17 cellular contexts compared by ENCODE assay signal in genomic region chr19:10998045-10998533, GRCh38. TPM values are rescaled to one million over a fixed set of nuclear protein-coding genes. Genes with fewer than 3 reads are reported as not detected.
DNase-seq lines count a peak whose midpoint lies in the region; ATAC-seq and TF ChIP-seq lines count a peak whose summit lies in the region.
"Had no signal": no experiment of that assay in that cellular context is flagged by ENCODE, and none has a peak within 500 bp of the region (broad histone marks: within the 10 kb centered on the region; RNA-seq: fewer than 3 reads in every experiment).

No MANE protein-coding gene starts in this region.

- H3K4me3 ChIP-seq in astrocyte of the spinal cord (ENCODE audit: low read depth, low read length) (no peak overlapping the region), thyroid gland (replicated peaks in 1 of 3) (no peak overlapping the region)
- H3K4me3 ChIP-seq: breast epithelium, sigmoid colon, vagina had no signal

- peak; percentile 91 for ATAC-seq in left lobe of liver
- no peak for ATAC-seq in HG02642 (IDR thresholded peaks at IDR 0.05; ENCODE audit: poor library complexity, unreplicated experiment)
- ATAC-seq: natural killer cell; stimulated activated naive B cell treated with anti-CD40 and anti-IgM and Interleukin-4, amounts not matched to agents 10 μg/mL and 1 μg/mL and 100 μg/mL, for 72 hours had no signal

- intact Hi-C loops in thyroid gland (cut with DNase I) = no loop called here

- H3K27ac ChIP-seq in thyroid gland = no peak overlapping the region
- H3K27ac ChIP-seq: breast epithelium, sigmoid colon, vagina had no signal

- in situ Hi-C loops in astrocyte of the spinal cord (cut with HindIII; ENCODE audit: low sequenced_read_pairs) = no loop called here

- H3K4me1 ChIP-seq in thyroid gland = no peaks in the 10 kb centered on the region
- H3K4me1 ChIP-seq: breast epithelium, sigmoid colon, vagina had no signal

- peaks cover 36 to 49% of the 10 kb centered on the region in 2 donors for H3K36me3 ChIP-seq in thyroid gland

- no peak for TF ChIP-seq CTCF in astrocyte of the spinal cord (IDR thresholded peaks at IDR 0.05; ENCODE audit: low read depth, low read length)
- TF ChIP-seq CTCF in thyroid gland (IDR thresholded peaks at IDR 0.05) = no peak

- no peaks in the 10 kb centered on the region for H3K27me3 ChIP-seq in thyroid gland
- H3K27me3 ChIP-seq: breast epithelium, sigmoid colon, vagina had no signal

- WGBS in thyroid gland, 2 donors = 53 to 59% methylated on average over 6 of the region's 6 CpGs

- no peak for TF ChIP-seq POLR2A in thyroid gland (IDR thresholded peaks at IDR 0.05)

- no peaks in the 10 kb centered on the region for H3K9me3 ChIP-seq in thyroid gland
- H3K9me3 ChIP-seq: breast epithelium, sigmoid colon, vagina had no signal

- DNase-seq in NCI-H2029 (lab: John Stamatoyannopoulos, UW) (peak; percentile 9), astrocyte of the spinal cord (ENCODE audit: low read depth, low spot score) (peak; percentile 26), left lobe of liver (ENCODE audit: low spot score) (peak; percentile 90), thyroid gland (peak; percentile 19 to 51), middle frontal gyrus (ENCODE audit: extremely low spot score, low spot score) (no peak), NCI-H510A treated with DMSO at 0.1 percent for 48 hours (lab: John Stamatoyannopoulos, UW) (no peak)
- DNase-seq: activated CD4-positive, alpha-beta T cell treated with anti-CD3 and anti-CD28 coated beads, Interleukin-2, amount 50 U/mL, for 4 hours; activated effector memory CD4-positive, alpha-beta T cell treated with anti-CD3 and anti-CD28 coated beads, Interleukin-2, amount 50 U/mL, for 16 hours; effector memory CD4-positive, alpha-beta T cell; kidney; natural killer cell; NCI-H69; sigmoid colon; stimulated activated naive B cell treated with anti-CD40 and anti-IgM and Interleukin-4, amounts not matched to agents 10 μg/mL and 1 μg/mL and 100 μg/mL, for 72 hours had no signal

RNA-seq across cellular contexts. Expression of gene SMARCA4, which starts 37.3 kb away (rescaled TPM):
- total RNA-seq in left lobe of liver (29.6 TPM), thyroid gland (100 to 1,000 TPM in 2 of 4 donors, 10 to 100 TPM in 2; 49.4 to 108 (median 89.0) TPM)

Comparison
In these comparisons a context has a peak if more than half of its experiments do, and no peak if none do; other contexts are left out.
1. DNase-seq: peak in NCI-H2029 (single experiment), astrocyte of the spinal cord (single experiment), left lobe of liver (single experiment) and thyroid gland (2 of 2); none in middle frontal gyrus (single experiment) and NCI-H510A treated with DMSO at 0.1 percent for 48 hours (single experiment).